8 cellular contexts compared by ENCODE assay signal in genomic region chr20:41095110-41095969, GRCh38. TPM values are rescaled to one million over a fixed set of nuclear protein-coding genes. Genes with fewer than 3 reads are reported as not detected.
DNase-seq lines count a peak whose midpoint lies in the region; ATAC-seq and TF ChIP-seq lines count a peak whose summit lies in the region.

No MANE protein-coding gene starts in this region.

- peaks cover 5% of the 10 kb centered on the region for H3K4me1 Mint-ChIP-seq in activated CD4-positive, alpha-beta T cell treated with anti-CD3 and anti-CD28 coated beads, Interleukin-2, amount 10 ng/mL, durations not matched to agents 7 days and 5 days

- no peak overlapping the region for H3K27ac Mint-ChIP-seq in activated CD4-positive, alpha-beta T cell treated with anti-CD3 and anti-CD28 coated beads, Interleukin-2, amount 10 ng/mL, durations not matched to agents 7 days and 5 days

- H3K4me3 Mint-ChIP-seq in activated CD4-positive, alpha-beta T cell treated with anti-CD3 and anti-CD28 coated beads, Interleukin-2, amount 10 ng/mL, durations not matched to agents 7 days and 5 days: no peak overlapping the region

- intact Hi-C loops in dorsolateral prefrontal cortex (cut with DNase I): loop anchor here (2.0 to 5.0 kb wide), 2 partner anchors 105 to 128 kb away; no protein-coding TSS in a partner anchor

- H3K27me3 Mint-ChIP-seq in activated CD4-positive, alpha-beta T cell treated with anti-CD3 and anti-CD28 coated beads, Interleukin-2, amount 10 ng/mL, durations not matched to agents 7 days and 5 days: no peaks in the 10 kb centered on the region

- no peaks in the 10 kb centered on the region for H3K9me3 ChIP-seq in lung (ENCODE audit: control insufficient read depth in 2 of 2, insufficient read depth in 1 of 2, low read length in 1 of 2)

- H3K9me3 Mint-ChIP-seq in activated CD4-positive, alpha-beta T cell treated with anti-CD3 and anti-CD28 coated beads, Interleukin-2, amount 10 ng/mL, durations not matched to agents 7 days and 5 days: no peaks in the 10 kb centered on the region

- ATAC-seq in GM21529 (IDR thresholded peaks at IDR 0.05; ENCODE audit: unreplicated experiment): peak; percentile 52
- ATAC-seq in lung (ENCODE audit: insufficient read depth, low FRiP score): no peak
- no peak for ATAC-seq in HG02642 (IDR thresholded peaks at IDR 0.05; ENCODE audit: poor library complexity, unreplicated experiment)

- H3K27me3 ChIP-seq in dorsolateral prefrontal cortex (no peaks in the 10 kb centered on the region), lung (ENCODE audit: control insufficient read depth, insufficient read depth) (no peaks in the 10 kb centered on the region)

- H3K4me1 ChIP-seq in lung (ENCODE audit: control insufficient read depth in 2 of 2, insufficient read depth in 2 of 2, low read length in 2 of 2): no peaks in the 10 kb centered on the region

- 45 to 52% methylated on average over 7 of the region's 7 CpGs for WGBS in lung, 2 donors

- H3K36me3 ChIP-seq in lung (ENCODE audit: control insufficient read depth in 2 of 2, insufficient read depth in 2 of 2, low read length in 2 of 2): peaks cover 25 to 57% of the 10 kb centered on the region in 2 donors

- peak; percentile 49 for DNase-seq in AG08396 (ENCODE audit: low spot score)
- peak; percentile 65 for DNase-seq in NCI-H510A treated with DMSO at 0.1 percent for 48 hours (lab: John Stamatoyannopoulos, UW)
- DNase-seq in activated CD4-positive, alpha-beta T cell treated with anti-CD3 and anti-CD28 coated beads, Interleukin-2, amount 10 ng/mL, durations not matched to agents 7 days and 5 days: peak; percentile 57
- DNase-seq in dorsolateral prefrontal cortex: peak in 8 of 10 donors; percentile 38 to 64 (median 60)
- DNase-seq in lung (ENCODE audit: low spot score): peak; percentile 48
- DNase-seq in stimulated activated CD8-positive, alpha-beta memory T cell treated with anti-CD3 and anti-CD28 coated beads, Interleukin-4, amount 100 ng/mL, for 24 hours (ENCODE audit: low read depth): peak; percentile 27

- peak overlapping the region in 1 of 59 donors; percentile 32 for H3K27ac ChIP-seq in dorsolateral prefrontal cortex
- no peak overlapping the region for H3K27ac ChIP-seq in lung (ENCODE audit: low read depth in 1 of 2, low read length in 1 of 2)

- POLR2A ChIA-PET in activated CD4-positive, alpha-beta T cell treated with anti-CD3 and anti-CD28 coated beads, Interleukin-2, amount 10 ng/mL, durations not matched to agents 7 days and 5 days (lab: Charles Lee): interaction anchor here (0.9 to 1.4 kb wide), 2 partner anchors 105 to 120 kb away, joined by 3 read pairs; no protein-coding TSS in a partner anchor

- CTCF ChIA-PET in activated CD4-positive, alpha-beta T cell treated with anti-CD3 and anti-CD28 coated beads, Interleukin-2, amount 10 ng/mL, durations not matched to agents 7 days and 5 days (lab: Charles Lee): interaction anchor here (0.6 to 5.3 kb wide), 18 partner anchors 14 to 226 kb away, joined by 3 to 52 read pairs (median 5); no protein-coding TSS in a partner anchor

- H3K36me3 Mint-ChIP-seq in activated CD4-positive, alpha-beta T cell treated with anti-CD3 and anti-CD28 coated beads, Interleukin-2, amount 10 ng/mL, durations not matched to agents 7 days and 5 days (ENCODE audit: low read depth): peaks cover 58% of the 10 kb centered on the region

- TF ChIP-seq CTCF in dorsolateral prefrontal cortex (IDR thresholded peaks at IDR 0.05 in 54 of 56, conservative IDR thresholded peaks at IDR 0.05 in 2 of 56; ENCODE audit: low read depth in 1 of 56, partially characterized antibody in 56 of 56): peak; percentile 74 to 96 (median 86)
- peak; percentile 76 for TF ChIP-seq CTCF in lung (IDR thresholded peaks at IDR 0.05; ENCODE audit: control extremely low read depth, extremely low read depth)

- H3K4me3 ChIP-seq in dorsolateral prefrontal cortex: no peak overlapping the region
- H3K4me3 ChIP-seq in lung: no peak overlapping the region

RNA-seq across cellular contexts. Expression of gene PLCG1, which starts 42.0 kb away (rescaled TPM):
- 100 to 1,000 TPM; 395 to 443 TPM for total RNA-seq in activated CD4-positive, alpha-beta T cell treated with anti-CD3 and anti-CD28 coated beads, Interleukin-2, amount 10 ng/mL, durations not matched to agents 7 days and 5 days
- total RNA-seq in dorsolateral prefrontal cortex (100 to 1,000 TPM; 110 to 346 (median 179) TPM), lung (100 to 1,000 TPM in 1 of 2 donors, 10 to 100 TPM in 1; 89.7 to 154 TPM)
- polyA plus RNA-seq in lung: 10 to 100 TPM; 29.6 to 44.5 TPM
